ENCODE assay signal across 8 cellular contexts in the genomic region with DNA sequence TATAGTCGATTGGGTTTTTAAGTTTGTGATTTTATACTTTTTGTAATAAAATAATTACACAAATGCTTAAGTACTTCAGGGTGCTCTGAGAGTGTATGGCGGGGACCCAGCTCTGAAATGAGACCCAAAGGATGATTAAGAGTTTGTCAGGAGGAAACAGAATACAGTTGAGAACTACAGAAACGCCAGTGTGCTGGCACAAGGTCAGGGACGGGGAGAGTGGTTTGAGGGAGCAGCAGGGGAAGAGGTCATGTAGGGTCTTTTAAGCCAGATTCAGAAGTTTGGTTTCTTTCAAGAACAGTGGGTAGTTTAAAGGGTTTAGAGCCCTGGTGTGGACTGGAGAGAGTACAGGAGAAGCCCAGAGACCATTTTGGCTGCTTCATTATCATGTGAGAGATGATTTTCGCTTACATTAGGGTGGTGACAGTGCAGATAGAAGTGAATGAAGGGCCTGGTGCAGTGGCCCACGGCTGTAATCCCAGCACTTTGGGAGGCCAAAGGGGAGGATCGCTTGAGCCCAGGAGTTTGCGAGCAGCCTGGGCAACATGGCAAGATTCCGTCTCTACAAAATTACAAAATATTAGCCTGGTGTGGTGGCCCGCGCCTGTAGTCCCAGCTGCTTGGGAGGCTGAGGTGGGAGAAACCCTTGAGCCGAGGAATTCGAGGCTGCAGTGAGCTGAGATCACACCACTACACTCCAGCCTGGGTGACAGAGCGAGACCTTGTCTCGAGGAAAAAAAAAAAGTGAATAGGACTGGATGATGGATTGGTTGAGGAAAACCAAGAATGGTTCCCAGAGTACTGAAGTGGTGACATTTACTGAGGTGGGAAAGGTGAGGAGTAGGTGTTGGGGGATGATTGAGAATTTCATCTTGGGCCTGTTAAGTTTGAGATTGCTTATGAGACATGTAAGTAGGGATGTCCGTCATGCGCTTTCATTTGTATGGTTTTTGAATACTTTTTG. TPM values are rescaled to one million over a fixed set of nuclear protein-coding genes. Genes with fewer than 3 reads are reported as not detected.
DNase-seq lines count a peak whose midpoint lies in the region; ATAC-seq and TF ChIP-seq lines count a peak whose summit lies in the region.

No MANE protein-coding gene starts in this region.

- H3K9me3 Mint-ChIP-seq in activated CD4-positive, alpha-beta memory T cell treated with anti-CD3 and anti-CD28 coated beads for 36 hours = no peaks in the 10 kb centered on the region
- H3K9me3 Mint-ChIP-seq in glutamatergic neuron (ENCODE audit: unreplicated experiment) = peaks cover 16% of the 10 kb centered on the region

- WGBS in SK-N-SH (ENCODE audit: low lambda C conversion rate) = 35% methylated on average over 17 of the region's 17 CpGs

- no peak for TF ChIP-seq CTCF in SK-N-SH (IDR thresholded peaks at IDR 0.05)
- no peak for TF ChIP-seq CTCF in glutamatergic neuron (IDR thresholded peaks at IDR 0.05; ENCODE audit: partially characterized antibody, unreplicated experiment)
- TF ChIP-seq CTCF in gastrocnemius medialis (IDR thresholded peaks at IDR 0.05 in 4 of 5, conservative IDR thresholded peaks at IDR 0.05 in 1 of 5) = no peak

- in situ Hi-C loops in gastrocnemius medialis (cut with MboI; ENCODE audit: low sequenced_read_pairs in 4 of 4) = no loop called here

- ATAC-seq in SK-N-SH treated with all-trans-retinoic acid at 6 μM for 48 hours = no peak
- ATAC-seq in gastrocnemius medialis = peak; percentile 7 to 21
- ATAC-seq in HG03439 (IDR thresholded peaks at IDR 0.05; ENCODE audit: unreplicated experiment) = no peak

- peaks cover 6% of the 10 kb centered on the region for H3F3A ChIP-seq in SK-N-SH (replicated peaks; ENCODE audit: insufficient read depth)

- H3K9ac ChIP-seq in SK-N-SH = peak overlapping the region; percentile 99

- H3K4me1 ChIP-seq in SK-N-SH (ENCODE audit: control insufficient read depth in 1 of 2, insufficient read depth in 2 of 2, low read depth in 1 of 2, low read length in 1 of 2) (peaks cover 18 to 25% of the 10 kb centered on the region in 2 experiments), gastrocnemius medialis (peaks cover 63 to 65% of the 10 kb centered on the region in 2 donors)

- H3K4me3 Mint-ChIP-seq in activated CD4-positive, alpha-beta memory T cell treated with anti-CD3 and anti-CD28 coated beads for 36 hours = peak overlapping the region; percentile 98
- H3K4me3 Mint-ChIP-seq in glutamatergic neuron (ENCODE audit: unreplicated experiment) = peak overlapping the region; percentile 99

- H3K27me3 ChIP-seq in SK-N-SH (ENCODE audit: insufficient read depth) (no peaks in the 10 kb centered on the region), gastrocnemius medialis (no peaks in the 10 kb centered on the region)

- H3K79me2 ChIP-seq in SK-N-SH (ENCODE audit: insufficient read depth) = peaks cover 96% of the 10 kb centered on the region

- peak overlapping the region; percentile 88 to 91 for H3K4me3 ChIP-seq in SK-N-SH (ENCODE audit: low read depth in 2 of 2, low read length in 1 of 2)
- peak overlapping the region; percentile 81 to 98 (median 88) for H3K4me3 ChIP-seq in gastrocnemius medialis

- no peaks in the 10 kb centered on the region for H3K27me3 Mint-ChIP-seq in activated CD4-positive, alpha-beta memory T cell treated with anti-CD3 and anti-CD28 coated beads for 36 hours
- peaks cover 5% of the 10 kb centered on the region for H3K27me3 Mint-ChIP-seq in glutamatergic neuron (ENCODE audit: unreplicated experiment)

- intact Hi-C loops in activated CD4-positive, alpha-beta memory T cell treated with anti-CD3 and anti-CD28 coated beads for 36 hours (cut with micrococcal nuclease) = loop anchor here (5.0 to 10.0 kb wide), 2 partner anchors 207 to 1630 kb away; partner anchors contain the start of genes CYSTM1 and FAM53C
- intact Hi-C loops in gastrocnemius medialis (cut with DNase I; ENCODE audit: low total_unique reads) = loop anchor here (5.0 kb wide), 1 partner anchor 157 kb away; no protein-coding TSS in a partner anchor

- no peak for DNase-seq in SK-N-SH
- peak; percentile 41 for DNase-seq in activated CD4-positive, alpha-beta memory T cell treated with anti-CD3 and anti-CD28 coated beads for 36 hours
- DNase-seq in glutamatergic neuron = no peak
- peak; percentile 37 to 64 for DNase-seq in gastrocnemius medialis
- no peak for DNase-seq in hippocampal formation (lab: John Stamatoyannopoulos, UW)
- no peak for DNase-seq in SHP77 treated with DMSO at 0.1 percent for 48 hours (lab: John Stamatoyannopoulos, UW)

- TF ChIP-seq RAD21 in SK-N-SH (IDR thresholded peaks at IDR 0.05; ENCODE audit: low read length) = no peak

- peak overlapping the region; percentile 93 for H3K4me2 ChIP-seq in SK-N-SH

- peaks cover 5 to 19% of the 10 kb centered on the region in 2 experiments for H3K36me3 ChIP-seq in SK-N-SH (replicated peaks in 1 of 2; ENCODE audit: control insufficient read depth in 1 of 2, insufficient read depth in 2 of 2, low read length in 1 of 2)
- no peaks in the 10 kb centered on the region for H3K36me3 ChIP-seq in gastrocnemius medialis

- peak overlapping the region; percentile 96 to 97; a peak in 3 of 4 replicates for H3K27ac ChIP-seq in SK-N-SH (ENCODE audit: low read depth in 2 of 2, low read length in 1 of 2)
- H3K27ac ChIP-seq in gastrocnemius medialis = peak overlapping the region; percentile 95 to 100 (median 98)

- H3K27ac Mint-ChIP-seq in activated CD4-positive, alpha-beta memory T cell treated with anti-CD3 and anti-CD28 coated beads for 36 hours = peak overlapping the region; percentile 100
- H3K27ac Mint-ChIP-seq in glutamatergic neuron (ENCODE audit: unreplicated experiment) = peak overlapping the region; percentile 97

- H3K9me3 ChIP-seq in SK-N-SH (no peaks in the 10 kb centered on the region), gastrocnemius medialis (no peaks in the 10 kb centered on the region)

- H2AFZ ChIP-seq in SK-N-SH (ENCODE audit: low read depth) = no peak overlapping the region

- H3K9me2 ChIP-seq in SK-N-SH = no peaks in the 10 kb centered on the region

- TF ChIP-seq POLR2A in gastrocnemius medialis (IDR thresholded peaks at IDR 0.05) = no peak

- H4K20me1 ChIP-seq in SK-N-SH (ENCODE audit: insufficient read depth) = peaks cover 27% of the 10 kb centered on the region

- POLR2A ChIA-PET in SK-N-SH (lab: Yijun Ruan, JAX) = interaction anchor here (0.9 to 1.9 kb wide), 3 partner anchors 31 to 749 kb away, joined by 3 to 12 read pairs (median 6); partner anchors contain the start of genes EGR1, HSPA9 and MATR3
- POLR2A ChIA-PET in activated CD4-positive, alpha-beta memory T cell treated with anti-CD3 and anti-CD28 coated beads for 36 hours (lab: Charles Lee) = interaction anchor here (1.0 to 2.9 kb wide), 12 partner anchors 8 to 797 kb away, joined by 3 to 41 read pairs (median 9); partner anchors contain the start of genes CDC25C, EGR1, HSPA9 and KDM3B

- peaks cover 66% of the 10 kb centered on the region for H3K4me1 Mint-ChIP-seq in activated CD4-positive, alpha-beta memory T cell treated with anti-CD3 and anti-CD28 coated beads for 36 hours (ENCODE audit: low read depth)
- peaks cover 22% of the 10 kb centered on the region for H3K4me1 Mint-ChIP-seq in glutamatergic neuron (ENCODE audit: low read depth, unreplicated experiment)

- no peak for TF ChIP-seq EP300 in SK-N-SH (IDR thresholded peaks at IDR 0.05; ENCODE audit: borderline replicate concordance in 1 of 2, low read depth in 1 of 2, low read length in 1 of 2)

- CTCF ChIA-PET in SK-N-SH (lab: Yijun Ruan, JAX) = interaction anchor here (1.2 to 3.0 kb wide), 7 partner anchors 18 to 192 kb away, joined by 3 to 15 read pairs (median 7); partner anchors contain the start of genes EGR1, HSPA9 and KDM3B
- CTCF ChIA-PET in activated CD4-positive, alpha-beta memory T cell treated with anti-CD3 and anti-CD28 coated beads for 36 hours (lab: Charles Lee) = interaction anchor here (1.3 to 3.0 kb wide), 7 partner anchors 21 to 508 kb away, joined by 3 to 18 read pairs (median 8); partner anchors contain the start of genes EGR1, HSPA9 and KDM3B

- peaks cover 26% of the 10 kb centered on the region for H3K36me3 Mint-ChIP-seq in activated CD4-positive, alpha-beta memory T cell treated with anti-CD3 and anti-CD28 coated beads for 36 hours
- H3K36me3 Mint-ChIP-seq in glutamatergic neuron (ENCODE audit: unreplicated experiment) = no peaks in the 10 kb centered on the region

TF ChIP-seq in SK-N-SH, 30 proteins besides CTCF, POLR2A, EP300 and RAD21 (continues in another document):
- TF ChIP-seq CHD2 (IDR thresholded peaks at IDR 0.05; ENCODE audit: low read length, partially characterized antibody) (no peak), FOXM1 (IDR thresholded peaks at IDR 0.05; ENCODE audit: low read depth) (no peak), FOSL2 (IDR thresholded peaks at IDR 0.05; ENCODE audit: borderline replicate concordance, low read depth) (no peak), SIN3A (IDR thresholded peaks at IDR 0.05; ENCODE audit: borderline replicate concordance, low read depth, low read length) (no peak), NRF1 (IDR thresholded peaks at IDR 0.05; ENCODE audit: low read depth, low read length) (no peak), RFX5 (IDR thresholded peaks at IDR 0.05; ENCODE audit: low read length) (no peak)

TF ChIP-seq in SK-N-SH treated with all-trans-retinoic acid at 6 μM for 48 hours, 23 proteins besides CTCF, POLR2A, EP300 and RAD21:
- TF ChIP-seq ZC3H10 (CRISPR knock-in tag; IDR thresholded peaks at IDR 0.05) = no peak
- no peak for TF ChIP-seq TCF4 (CRISPR knock-in tag; IDR thresholded peaks at IDR 0.05; ENCODE audit: borderline replicate concordance)
- no peak for TF ChIP-seq SNAI2 (CRISPR knock-in tag; IDR thresholded peaks at IDR 0.05)
- no peak for TF ChIP-seq ZNF565 (CRISPR knock-in tag; conservative IDR thresholded peaks at IDR 0.05; ENCODE audit: low read depth)
- TF ChIP-seq GLIS3 (CRISPR knock-in tag; IDR thresholded peaks at IDR 0.05) = no peak
- TF ChIP-seq ISL1 (CRISPR knock-in tag; IDR thresholded peaks at IDR 0.05) = no peak

RNA-seq across cellular contexts. Expression of gene ETF1, which starts 1.4 kb away (rescaled TPM):
- polyA plus RNA-seq in SK-N-SH (2012; rRNA removed) = 36.7 and 48.7 TPM in 2 replicates
- polyA plus RNA-seq in SK-N-SH (2012; cell fraction: cytosol; rRNA removed) = 55.9 and 60.2 TPM in 2 replicates
- 20.1 and 39.9 TPM in 2 replicates for polyA plus RNA-seq in SK-N-SH (2012; cell fraction: nucleus; rRNA removed)
- 100 to 1,000 TPM; 131 to 132 TPM for total RNA-seq in activated CD4-positive, alpha-beta memory T cell treated with anti-CD3 and anti-CD28 coated beads for 36 hours
- total RNA-seq in glutamatergic neuron (ENCODE audit: unreplicated experiment) (70.4 TPM), gastrocnemius medialis (100 to 1,000 TPM in 3 of 4 donors, 10 to 100 TPM in 1; 99.9 to 139 (median 117) TPM)

RNA-seq across cellular contexts. Expression of gene HSPA9, which starts 30.7 kb away (rescaled TPM):
- 153 and 196 TPM in 2 replicates for polyA plus RNA-seq in SK-N-SH (2012; rRNA removed)
- 156 and 159 TPM in 2 replicates for polyA plus RNA-seq in SK-N-SH (2012; cell fraction: cytosol; rRNA removed)
- polyA plus RNA-seq in SK-N-SH (2012; cell fraction: nucleus; rRNA removed) = 175 and 242 TPM in 2 replicates
- 100 to 1,000 TPM; 358 to 368 TPM for total RNA-seq in activated CD4-positive, alpha-beta memory T cell treated with anti-CD3 and anti-CD28 coated beads for 36 hours
- total RNA-seq in glutamatergic neuron (ENCODE audit: unreplicated experiment) (184 TPM), gastrocnemius medialis (100 to 1,000 TPM; 449 to 840 (median 569) TPM)

Comparison
In these comparisons a context has a peak if more than half of its experiments do, and no peak if none do; other contexts are left out.
1. DNase-seq: peak in activated CD4-positive, alpha-beta memory T cell treated with anti-CD3 and anti-CD28 coated beads for 36 hours (single experiment) and gastrocnemius medialis (2 of 2); none in SK-N-SH (single experiment), glutamatergic neuron (single experiment), hippocampal formation (0 of 2) and SHP77 treated with DMSO at 0.1 percent for 48 hours (single experiment).
2. ATAC-seq: peak in gastrocnemius medialis (2 of 2); none in SK-N-SH treated with all-trans-retinoic acid at 6 μM for 48 hours (single experiment) and HG03439 (single experiment).